16 cellular contexts compared by ENCODE assay signal in genomic region chr2:47307066-47307465, GRCh38.
DNase-seq lines count a peak whose midpoint lies in the region; ATAC-seq and TF ChIP-seq lines count a peak whose summit lies in the region.
"Had no signal": no experiment of that assay in that cellular context is flagged by ENCODE, and none has a peak within 500 bp of the region (broad histone marks: within the 10 kb centered on the region; RNA-seq: fewer than 3 reads in every experiment).

No MANE protein-coding gene starts in this region.

- H3K27me3 Mint-ChIP-seq in WTC11 (ENCODE audit: low read depth), result peaks cover 4% of the 10 kb centered on the region

- TF ChIP-seq CTCF in WTC11 (IDR thresholded peaks at IDR 0.05), result no peak
- no peak for TF ChIP-seq CTCF in neutrophil (IDR thresholded peaks at IDR 0.05)

- H3K4me3 Mint-ChIP-seq in WTC11, result no peak overlapping the region
- H3K4me3 Mint-ChIP-seq: activated CD4-positive, alpha-beta T cell treated with anti-CD3 and anti-CD28 coated beads for 36 hours; CD8-positive, alpha-beta T cell had no signal

- H3K9me3 Mint-ChIP-seq in WTC11, result no peaks in the 10 kb centered on the region
- H3K9me3 Mint-ChIP-seq: CD8-positive, alpha-beta T cell had no signal

- DNase-seq in Daoy (ENCODE audit: low read depth), result peak; percentile 44
- DNase-seq in NCI-H1694 treated with DMSO at 0.1 percent for 48 hours (lab: John Stamatoyannopoulos, UW), result peak; percentile 98
- DNase-seq in WTC11 (ENCODE audit: low spot score), result no peak
- no peak for DNase-seq in NCI-H510A (lab: John Stamatoyannopoulos, UW)
- DNase-seq in NK-92 treated with Interleukin-12 subunit alpha and Interleukin-12 subunit beta, amount 100 ng/mL, for 24 hours (lab: John Stamatoyannopoulos, UW), result no peak
- DNase-seq in globus pallidus (ENCODE audit: low spot score), result no peak
- DNase-seq: activated CD4-positive, alpha-beta T cell treated with anti-CD3 and anti-CD28 coated beads for 36 hours; brain microvascular endothelial cell; CD8-positive, alpha-beta T cell; lower lobe of right lung; ovary; stimulated activated CD4-positive, alpha-beta T cell treated with anti-CD3 and anti-CD28 coated beads, Interleukin-4, amount 100 ng/mL, for 1 hour; stomach had no signal

- H3K4me1 ChIP-seq in neutrophil (ENCODE audit: control insufficient read depth in 1 of 2, insufficient read depth in 1 of 2, low read depth in 1 of 2, low read length in 1 of 2), result peaks cover 72 to 78% of the 10 kb centered on the region in 2 experiments

- no peaks in the 10 kb centered on the region for H3K27me3 ChIP-seq in neutrophil
- H3K27me3 ChIP-seq: brain microvascular endothelial cell, ovary, stomach had no signal

- H3K4me3 ChIP-seq in neutrophil (ENCODE audit: low read depth in 1 of 2, low read length in 1 of 2), result no peak overlapping the region
- H3K4me3 ChIP-seq: lower lobe of right lung, ovary, SK-N-MC, stomach had no signal

- POLR2A ChIA-PET in WTC11 (lab: Charles Lee), result interaction anchor here (0.7 kb wide), 1 partner anchor 37 kb away, joined by 6 read pairs; no protein-coding TSS in a partner anchor

- peaks cover 23% of the 10 kb centered on the region for H3K4me1 Mint-ChIP-seq in WTC11
- H3K4me1 Mint-ChIP-seq: activated CD4-positive, alpha-beta T cell treated with anti-CD3 and anti-CD28 coated beads for 36 hours had no signal

- no peaks in the 10 kb centered on the region for H3K36me3 ChIP-seq in neutrophil
- H3K36me3 ChIP-seq: brain microvascular endothelial cell, lower lobe of right lung, ovary, stomach had no signal

- CTCF ChIA-PET in WTC11 (lab: Charles Lee), result interaction anchor here (0.8 to 1.5 kb wide), 4 partner anchors 12 to 318 kb away, joined by 3 to 7 read pairs (median 3); no protein-coding TSS in a partner anchor

- H3K27ac Mint-ChIP-seq in WTC11, result peak overlapping the region; percentile 61; the same call in 1 of the 2 replicates
- H3K27ac Mint-ChIP-seq: activated CD4-positive, alpha-beta T cell treated with anti-CD3 and anti-CD28 coated beads for 36 hours; CD8-positive, alpha-beta T cell had no signal

- H3K36me3 Mint-ChIP-seq in WTC11, result no peaks in the 10 kb centered on the region
- H3K36me3 Mint-ChIP-seq: CD8-positive, alpha-beta T cell had no signal

- no peak for ATAC-seq in WTC11
- ATAC-seq in esophagus mucosa, result no peak
- ATAC-seq: activated CD4-positive, alpha-beta T cell treated with anti-CD3 and anti-CD28 coated beads for 36 hours; CD8-positive, alpha-beta T cell; lower lobe of right lung had no signal

- no peaks in the 10 kb centered on the region for H3K9me3 ChIP-seq in neutrophil
- H3K9me3 ChIP-seq: lower lobe of right lung, ovary, stomach had no signal

- H3K27ac ChIP-seq in neutrophil, result peak overlapping the region; percentile 5
- H3K27ac ChIP-seq: brain microvascular endothelial cell, lower lobe of right lung, ovary, SK-N-MC had no signal

TF ChIP-seq in WTC11, 78 proteins besides CTCF, POLR2A, EP300 and RAD21:
- TF ChIP-seq STAT6 (CRISPR knock-in tag; conservative IDR thresholded peaks at IDR 0.05; ENCODE audit: low read depth), result no peak
- TF ChIP-seq USF2 (CRISPR knock-in tag; IDR thresholded peaks at IDR 0.05), result no peak
- TF ChIP-seq ZNF121 (CRISPR knock-in tag; IDR thresholded peaks at IDR 0.05), result no peak
- TF ChIP-seq E2F1 (CRISPR knock-in tag; IDR thresholded peaks at IDR 0.05), result no peak
- TF ChIP-seq NFE2L1 (CRISPR knock-in tag; IDR thresholded peaks at IDR 0.05), result no peak

Comparison
In these comparisons a context has a peak if more than half of its experiments do, and no peak if none do; other contexts are left out.
1. DNase-seq: peak in Daoy (single experiment) and NCI-H1694 treated with DMSO at 0.1 percent for 48 hours (single experiment); none in WTC11 (single experiment), NCI-H510A (single experiment), NK-92 treated with Interleukin-12 subunit alpha and Interleukin-12 subunit beta, amount 100 ng/mL, for 24 hours (single experiment) and globus pallidus (single experiment).